ENCODE assay signal across 11 cellular contexts in genomic region chr10:124703372-124703771, GRCh38. TPM values are rescaled to one million over a fixed set of nuclear protein-coding genes. Genes with fewer than 3 reads are reported as not detected.
A peak's percentile ranks its signal among the peaks of the same experiment; 100 is the strongest.
DNase-seq lines count a peak whose midpoint lies in the region; ATAC-seq and TF ChIP-seq lines count a peak whose summit lies in the region.
"Had no signal": no experiment of that assay in that cellular context is flagged by ENCODE, and none has a peak within 500 bp of the region (broad histone marks: within the 10 kb centered on the region; RNA-seq: fewer than 3 reads in every experiment).

No MANE protein-coding gene starts in this region.

- H3K9ac ChIP-seq in adipocyte (ENCODE audit: low read length), result peak overlapping the region; percentile 85
- H3K9ac ChIP-seq in mesenchymal stem cell (ENCODE audit: low read length), result peak overlapping the region; percentile 64

- H3K27me3 ChIP-seq in adipocyte (replicated peaks; ENCODE audit: control insufficient read depth, insufficient read depth, low read length) (no peaks in the 10 kb centered on the region), mesenchymal stem cell (ENCODE audit: control insufficient read depth in 1 of 2, insufficient read depth in 1 of 2, low read length in 2 of 2) (no peaks in the 10 kb centered on the region), suprapubic skin (no peaks in the 10 kb centered on the region), BE2C (no peaks in the 10 kb centered on the region)

- no peak for TF ChIP-seq EP300 in suprapubic skin (IDR thresholded peaks at IDR 0.05)

- 98% methylated on average over 7 of the region's 7 CpGs for WGBS in mesenchymal stem cell
- WGBS in suprapubic skin, result 76% methylated on average over 7 of the region's 7 CpGs

- no peak overlapping the region for H3K4ac ChIP-seq in mesenchymal stem cell (ENCODE audit: low read depth in 1 of 2, low read length in 2 of 2)

- H3K14ac ChIP-seq in mesenchymal stem cell (ENCODE audit: low read length in 2 of 2), result no peak overlapping the region

- H3K4me1 ChIP-seq in adipocyte (ENCODE audit: control insufficient read depth, insufficient read depth, low read length), result peaks cover 80% of the 10 kb centered on the region
- peaks cover 7% of the 10 kb centered on the region for H3K4me1 ChIP-seq in mesenchymal stem cell (ENCODE audit: control insufficient read depth, insufficient read depth, low read depth, low read length)
- peaks cover 99% of the 10 kb centered on the region for H3K4me1 ChIP-seq in suprapubic skin
- peaks cover 4% of the 10 kb centered on the region for H3K4me1 ChIP-seq in BE2C

- no peak overlapping the region for H2BK5ac ChIP-seq in mesenchymal stem cell (ENCODE audit: low read depth, low read length, poor library complexity, severe bottlenecking)

- no peak for ATAC-seq in GM18867 (IDR thresholded peaks at IDR 0.05; ENCODE audit: unreplicated experiment)
- ATAC-seq: esophagus mucosa had no signal

- H3K27ac ChIP-seq in mesenchymal stem cell (ENCODE audit: low read length, poor library complexity, severe bottlenecking) (no peak overlapping the region), suprapubic skin (peak overlapping the region; percentile 76)

- H3K79me1 ChIP-seq in mesenchymal stem cell (replicated peaks; ENCODE audit: low read length, poor library complexity, severe bottlenecking), result peaks cover 45% of the 10 kb centered on the region

- intact Hi-C loops in activated CD4-positive, alpha-beta T cell treated with anti-CD3 and anti-CD28 coated beads, Interleukin-2, amount 10 ng/mL, durations not matched to agents 24 days and 14 days (cut with micrococcal nuclease), result no loop called here

- no peaks in the 10 kb centered on the region for H3K27me3 Mint-ChIP-seq in activated CD4-positive, alpha-beta T cell treated with anti-CD3 and anti-CD28 coated beads, Interleukin-2, amount 10 ng/mL, durations not matched to agents 24 days and 14 days

- no peaks in the 10 kb centered on the region for H3K9me3 Mint-ChIP-seq in activated CD4-positive, alpha-beta T cell treated with anti-CD3 and anti-CD28 coated beads, Interleukin-2, amount 10 ng/mL, durations not matched to agents 24 days and 14 days

- H3K9me3 ChIP-seq in adipocyte (ENCODE audit: control insufficient read depth, low read length) (no peaks in the 10 kb centered on the region), mesenchymal stem cell (ENCODE audit: control insufficient read depth, low read length) (no peaks in the 10 kb centered on the region), suprapubic skin (no peaks in the 10 kb centered on the region), BE2C (no peaks in the 10 kb centered on the region)

- peak overlapping the region in 1 of 2 experiments; percentile 48 for H3K18ac ChIP-seq in mesenchymal stem cell (ENCODE audit: low read depth in 1 of 2, low read length in 2 of 2)

- H3K4me3 ChIP-seq in adipocyte (ENCODE audit: low read length) (peak overlapping the region; percentile 57), mesenchymal stem cell (ENCODE audit: insufficient read depth in 1 of 2, low read depth in 1 of 2, low read length in 2 of 2) (peak overlapping the region in 1 of 2 experiments; percentile 22), suprapubic skin (no peak overlapping the region), BE2C (ENCODE audit: low read depth, low read length) (no peak overlapping the region)

- no peak overlapping the region for H4K91ac ChIP-seq in mesenchymal stem cell (ENCODE audit: low read length)

- H3K4me3 Mint-ChIP-seq in activated CD4-positive, alpha-beta T cell treated with anti-CD3 and anti-CD28 coated beads, Interleukin-2, amount 10 ng/mL, durations not matched to agents 24 days and 14 days, result peak overlapping the region; percentile 41

- H2BK12ac ChIP-seq in mesenchymal stem cell (ENCODE audit: low read length in 2 of 2), result peak overlapping the region in 1 of 2 experiments; percentile 33

- peaks cover 89% of the 10 kb centered on the region for H3K4me1 Mint-ChIP-seq in activated CD4-positive, alpha-beta T cell treated with anti-CD3 and anti-CD28 coated beads, Interleukin-2, amount 10 ng/mL, durations not matched to agents 24 days and 14 days

- no peak overlapping the region for H2AK5ac ChIP-seq in mesenchymal stem cell (ENCODE audit: low read length, severe bottlenecking)

- H3K36me3 Mint-ChIP-seq in activated CD4-positive, alpha-beta T cell treated with anti-CD3 and anti-CD28 coated beads, Interleukin-2, amount 10 ng/mL, durations not matched to agents 24 days and 14 days (ENCODE audit: low read depth), result peaks cover 52% of the 10 kb centered on the region

- peak overlapping the region; percentile 60 for H2BK15ac ChIP-seq in mesenchymal stem cell (ENCODE audit: low read depth, poor library complexity, severe bottlenecking)

- H3K36me3 ChIP-seq in adipocyte (ENCODE audit: control insufficient read depth, insufficient read depth, low read length, severe bottlenecking) (peaks cover 8% of the 10 kb centered on the region), mesenchymal stem cell (ENCODE audit: control insufficient read depth in 1 of 2, insufficient read depth in 2 of 2, low read depth in 1 of 2, low read length in 2 of 2) (peaks cover 4 to 66% of the 10 kb centered on the region in 2 experiments), suprapubic skin (peaks cover 27% of the 10 kb centered on the region), BE2C (peaks cover 10% of the 10 kb centered on the region)

- H3K23ac ChIP-seq in mesenchymal stem cell (ENCODE audit: low read length in 2 of 2), result no peak overlapping the region

- H3K27ac Mint-ChIP-seq in activated CD4-positive, alpha-beta T cell treated with anti-CD3 and anti-CD28 coated beads, Interleukin-2, amount 10 ng/mL, durations not matched to agents 24 days and 14 days, result peak overlapping the region; percentile 95

- no peak overlapping the region for H2BK120ac ChIP-seq in mesenchymal stem cell (ENCODE audit: low read depth, low read length)

- TF ChIP-seq POLR2A in suprapubic skin (IDR thresholded peaks at IDR 0.05), result no peak

- no peak overlapping the region for H2AFZ ChIP-seq in mesenchymal stem cell (ENCODE audit: low read depth, low read length)

- H3K4me2 ChIP-seq in mesenchymal stem cell (ENCODE audit: low read length, poor library complexity, severe bottlenecking), result no peak overlapping the region

- TF ChIP-seq CTCF in suprapubic skin (IDR thresholded peaks at IDR 0.05) (no peak), BE2C (IDR thresholded peaks at IDR 0.05; ENCODE audit: low read depth, low read length) (no peak)

- DNase-seq in activated CD4-positive, alpha-beta T cell treated with anti-CD3 and anti-CD28 coated beads, Interleukin-2, amount 10 ng/mL, durations not matched to agents 24 days and 14 days, result no peak
- no peak for DNase-seq in activated CD4-positive, alpha-beta T cell treated with anti-CD3 and anti-CD28 coated beads, Interleukin-2, amount 50 U/mL, for 1 hour
- DNase-seq in adipocyte (ENCODE audit: low read depth), result no peak
- DNase-seq in mesenchymal stem cell, result no peak
- no peak for DNase-seq in suprapubic skin (ENCODE audit: low spot score in 2 of 2)
- DNase-seq in NCI-H187 treated with DMSO at 0.1 percent for 48 hours (lab: John Stamatoyannopoulos, UW), result no peak
- DNase-seq in BE2C, result no peak
- DNase-seq: NCI-H774; stimulated activated CD4-positive, alpha-beta T cell treated with anti-CD3 and anti-CD28 coated beads, Interleukin-12 subunit alpha, Interleukin-12 subunit beta, amount 100 ng/mL, for 4 hours had no signal

- no peak overlapping the region for H4K8ac ChIP-seq in mesenchymal stem cell (ENCODE audit: low read length)

RNA-seq across cellular contexts. Expression of gene FAM53B, which starts 40.8 kb away (rescaled TPM):
- 20.9 and 21.8 TPM in 2 replicates for total RNA-seq in activated CD4-positive, alpha-beta T cell treated with anti-CD3 and anti-CD28 coated beads, Interleukin-2, amount 10 ng/mL, durations not matched to agents 24 days and 14 days
- polyA plus RNA-seq in mesenchymal stem cell (2013, experiment 1 of 2), result 8.0 TPM
- 7.7 TPM for polyA plus RNA-seq in mesenchymal stem cell (2013, experiment 2 of 2)
- total RNA-seq in suprapubic skin, result 10 to 100 TPM; 63.5 to 75.5 (median 67.3) TPM
- 22.9 TPM for polyA plus RNA-seq in BE2C (2012; ENCODE audit: insufficient read depth, insufficient read length, low read depth)
